2 cellular contexts compared by ENCODE assay signal in genomic region chr9:122403381-122404002, GRCh38.
A peak's percentile ranks its signal among the peaks of the same experiment; 100 is the strongest.
TF ChIP-seq lines count a peak whose summit lies in the region.

No MANE protein-coding gene starts in this region.

TF ChIP-seq in IMR-90, 13 proteins besides CTCF, POLR2A, EP300 and RAD21:
- no peak for TF ChIP-seq RFX5 (IDR thresholded peaks at IDR 0.05; ENCODE audit: low read depth, low read length)
- no peak for TF ChIP-seq MAZ (IDR thresholded peaks at IDR 0.05; ENCODE audit: borderline replicate concordance, low read depth, low read length)
- TF ChIP-seq FOS (IDR thresholded peaks at IDR 0.05; ENCODE audit: low read depth, low read length), result 0 out of 2 replicates have a peak, but pooled peaks have one; percentile 17
- no peak for TF ChIP-seq NFE2L2 (IDR thresholded peaks at IDR 0.05; ENCODE audit: low read depth, low read length)
- TF ChIP-seq CHD1 (IDR thresholded peaks at IDR 0.05; ENCODE audit: low read depth, low read length), result no peak
- TF ChIP-seq ELK1 (IDR thresholded peaks at IDR 0.05; ENCODE audit: borderline replicate concordance, low read depth, low read length), result no peak
- no peak for TF ChIP-seq RCOR1 (IDR thresholded peaks at IDR 0.05; ENCODE audit: insufficient replicate concordance, low read length)
- no peak for TF ChIP-seq MXI1 (IDR thresholded peaks at IDR 0.05; ENCODE audit: borderline replicate concordance, low read depth, low read length)
- TF ChIP-seq SMC3 (IDR thresholded peaks at IDR 0.05; ENCODE audit: low read depth, low read length), result no peak
- no peak for TF ChIP-seq CEBPB (IDR thresholded peaks at IDR 0.05; ENCODE audit: low read depth, low read length)
- no peak for TF ChIP-seq USF2 (IDR thresholded peaks at IDR 0.05; ENCODE audit: low read depth, low read length)
- TF ChIP-seq MAFK (IDR thresholded peaks at IDR 0.05; ENCODE audit: low read depth, low read length), result no peak
- 0 out of 2 replicates have a peak, but pooled peaks have one; percentile 7 for TF ChIP-seq BHLHE40 (IDR thresholded peaks at IDR 0.05; ENCODE audit: low read depth, low read length)

TF ChIP-seq in endothelial cell of umbilical vein, 7 proteins besides CTCF, POLR2A, EP300 and RAD21:
- TF ChIP-seq GATA2 (IDR thresholded peaks at IDR 0.05; ENCODE audit: insufficient read depth, insufficient read length, low read depth, low read length), result no peak
- no peak for TF ChIP-seq POLR2AphosphoS5 (IDR thresholded peaks at IDR 0.05; ENCODE audit: insufficient read depth, low read depth, low read length)
- no peak for TF ChIP-seq MAX (IDR thresholded peaks at IDR 0.05; ENCODE audit: insufficient read depth, insufficient read length)
- TF ChIP-seq EZH2 (IDR thresholded peaks at IDR 0.05; ENCODE audit: borderline replicate concordance, low read depth, low read length, severe bottlenecking), result no peak
- no peak for TF ChIP-seq FOS (IDR thresholded peaks at IDR 0.05; ENCODE audit: borderline replicate concordance, insufficient read depth, low read length)
- TF ChIP-seq MYC (IDR thresholded peaks at IDR 0.05; ENCODE audit: low read depth, low read length), result no peak
